Comparison of ENCODE assay signal across 24 cellular contexts in the genomic region with DNA sequence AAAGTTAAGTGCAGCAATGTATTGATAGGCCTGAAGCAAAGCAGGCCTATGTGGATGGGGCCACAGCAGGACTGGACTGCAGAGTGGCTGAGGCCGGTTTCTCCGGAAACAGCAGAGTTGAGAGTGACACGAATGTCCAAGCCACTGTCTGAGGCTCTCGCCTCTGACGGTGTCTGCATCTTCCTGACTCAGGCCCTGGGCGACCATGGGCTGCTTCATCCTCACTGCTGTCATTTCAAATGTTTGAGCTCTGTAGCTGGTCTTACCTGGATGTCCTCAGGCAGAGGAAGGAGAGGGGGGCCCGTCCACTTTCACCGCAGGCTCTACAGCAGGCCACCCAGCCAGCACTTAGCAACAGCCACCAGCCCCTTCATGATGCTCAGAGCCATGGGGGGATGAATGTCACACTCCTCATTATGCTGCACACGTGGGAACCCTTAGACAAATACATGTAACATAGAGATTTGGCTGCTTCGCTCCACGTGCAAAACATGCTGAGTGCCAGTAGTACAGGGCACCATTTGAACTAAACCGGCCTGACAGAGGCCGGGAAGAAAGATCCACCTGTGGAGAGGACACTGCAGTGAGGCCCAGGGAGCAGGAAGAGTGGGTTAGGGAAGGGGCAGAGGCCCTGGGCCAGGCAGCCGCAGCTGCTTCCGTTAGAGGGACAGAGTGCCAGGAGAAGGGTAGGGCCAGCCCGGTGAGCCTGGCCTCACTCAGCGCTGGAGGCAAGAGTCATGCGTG. TPM values are rescaled to one million over a fixed set of nuclear protein-coding genes. Genes with fewer than 3 reads are reported as not detected.
"Had no signal": no experiment of that assay in that cellular context is flagged by ENCODE, and none has a peak within 500 bp of the region (broad histone marks: within the 10 kb centered on the region; RNA-seq: fewer than 3 reads in every experiment).

No MANE protein-coding gene starts in this region.

- H3K4me3 Mint-ChIP-seq: activated CD4-positive, alpha-beta memory T cell treated with anti-CD3 and anti-CD28 coated beads for 36 hours; activated naive CD4-positive, alpha-beta T cell treated with anti-CD3 and anti-CD28 coated beads for 36 hours; activated naive CD8-positive, alpha-beta T cell treated with anti-CD3 and anti-CD28 coated beads, Interleukin-2, amount 10 ng/mL, durations not matched to agents 7 days and 5 days; dendritic cell treated with granulocyte-macrophage colony-stimulating factor and Interleukin-4, amounts not matched to agents 40 ng/mL and 50 ng/mL, for 4 days; neural crest cell; stimulated activated naive CD8-positive, alpha-beta T cell treated with anti-CD3 and anti-CD28 coated beads, Interleukin-15, Interleukin-2, amounts not matched to agents 100 ng/mL and 50 ng/mL, for 24 hours; T-helper 17 cell had no signal

- H3K27me3 Mint-ChIP-seq: activated naive CD8-positive, alpha-beta T cell treated with anti-CD3 and anti-CD28 coated beads, Interleukin-2, amount 10 ng/mL, durations not matched to agents 7 days and 5 days; dendritic cell treated with granulocyte-macrophage colony-stimulating factor and Interleukin-4, amounts not matched to agents 40 ng/mL and 50 ng/mL, for 4 days; stimulated activated naive CD8-positive, alpha-beta T cell treated with anti-CD3 and anti-CD28 coated beads, Interleukin-15, Interleukin-2, amounts not matched to agents 100 ng/mL and 50 ng/mL, for 24 hours had no signal

- H3K27me3 ChIP-seq: heart right ventricle, tibial artery, uterus had no signal

- H3K27ac ChIP-seq: heart right ventricle, tibial artery, uterus had no signal

- H3K4me1 ChIP-seq: heart right ventricle, tibial artery, uterus had no signal

- H3K4me1 Mint-ChIP-seq: neural crest cell had no signal

- ATAC-seq: left lobe of liver, T-helper 17 cell had no signal

- H3K4me3 ChIP-seq: heart right ventricle, lung, tibial artery, uterus had no signal

- H3K36me3 ChIP-seq: heart right ventricle, tibial artery, uterus had no signal

- H3K27ac Mint-ChIP-seq: activated CD4-positive, alpha-beta memory T cell treated with anti-CD3 and anti-CD28 coated beads for 36 hours; activated naive CD4-positive, alpha-beta T cell treated with anti-CD3 and anti-CD28 coated beads for 36 hours; activated naive CD8-positive, alpha-beta T cell treated with anti-CD3 and anti-CD28 coated beads, Interleukin-2, amount 10 ng/mL, durations not matched to agents 7 days and 5 days; dendritic cell treated with granulocyte-macrophage colony-stimulating factor and Interleukin-4, amounts not matched to agents 40 ng/mL and 50 ng/mL, for 4 days; stimulated activated naive CD8-positive, alpha-beta T cell treated with anti-CD3 and anti-CD28 coated beads, Interleukin-15, Interleukin-2, amounts not matched to agents 100 ng/mL and 50 ng/mL, for 24 hours; T-helper 17 cell had no signal

- H3K9me3 ChIP-seq: tibial artery, uterus had no signal

- H3K9me3 Mint-ChIP-seq: activated CD4-positive, alpha-beta memory T cell treated with anti-CD3 and anti-CD28 coated beads for 36 hours; activated naive CD4-positive, alpha-beta T cell treated with anti-CD3 and anti-CD28 coated beads for 36 hours; dendritic cell treated with granulocyte-macrophage colony-stimulating factor and Interleukin-4, amounts not matched to agents 40 ng/mL and 50 ng/mL, for 4 days; stimulated activated naive CD8-positive, alpha-beta T cell treated with anti-CD3 and anti-CD28 coated beads, Interleukin-15, Interleukin-2, amounts not matched to agents 100 ng/mL and 50 ng/mL, for 24 hours had no signal

- DNase-seq: activated CD4-positive, alpha-beta memory T cell treated with anti-CD3 and anti-CD28 coated beads for 36 hours; activated CD4-positive, alpha-beta T cell treated with anti-CD3 and anti-CD28 coated beads for 48 hours; activated effector memory CD4-positive, alpha-beta T cell treated with Interleukin-2 at 50 U/mL for 16 hours; activated naive CD4-positive, alpha-beta T cell treated with anti-CD3 and anti-CD28 coated beads for 36 hours; activated naive CD8-positive, alpha-beta T cell treated with anti-CD3 and anti-CD28 coated beads, Interleukin-2, amount 10 ng/mL, durations not matched to agents 7 days and 5 days; activated T-cell treated with anti-CD3 and anti-CD28 coated beads, Interleukin-2, amount 50 U/mL, for 48 hours; amygdala; cerebellar nuclear complex; effector CD8-positive, alpha-beta T cell; erythroblast; foreskin fibroblast; heart right ventricle; stimulated activated CD4-positive, alpha-beta T cell treated with anti-CD3 and anti-CD28 coated beads, Interleukin-4, amount 100 ng/mL, for 1 hour; SW 1271; T-helper 17 cell; uterus had no signal

- H3K36me3 Mint-ChIP-seq: activated CD4-positive, alpha-beta memory T cell treated with anti-CD3 and anti-CD28 coated beads for 36 hours; activated naive CD8-positive, alpha-beta T cell treated with anti-CD3 and anti-CD28 coated beads, Interleukin-2, amount 10 ng/mL, durations not matched to agents 7 days and 5 days had no signal

RNA-seq across cellular contexts. Expression of gene NXNL2, which starts 31.7 kb away (rescaled TPM):
- total RNA-seq: activated CD4-positive, alpha-beta memory T cell treated with anti-CD3 and anti-CD28 coated beads for 36 hours; activated naive CD4-positive, alpha-beta T cell treated with anti-CD3 and anti-CD28 coated beads for 36 hours; activated naive CD8-positive, alpha-beta T cell treated with anti-CD3 and anti-CD28 coated beads, Interleukin-2, amount 10 ng/mL, durations not matched to agents 7 days and 5 days; bronchial epithelial cell; heart right ventricle; left lobe of liver; mononuclear cell; neural crest cell; T-helper 17 cell had no signal
